35 cellular contexts compared by ENCODE assay signal in the genomic region with DNA sequence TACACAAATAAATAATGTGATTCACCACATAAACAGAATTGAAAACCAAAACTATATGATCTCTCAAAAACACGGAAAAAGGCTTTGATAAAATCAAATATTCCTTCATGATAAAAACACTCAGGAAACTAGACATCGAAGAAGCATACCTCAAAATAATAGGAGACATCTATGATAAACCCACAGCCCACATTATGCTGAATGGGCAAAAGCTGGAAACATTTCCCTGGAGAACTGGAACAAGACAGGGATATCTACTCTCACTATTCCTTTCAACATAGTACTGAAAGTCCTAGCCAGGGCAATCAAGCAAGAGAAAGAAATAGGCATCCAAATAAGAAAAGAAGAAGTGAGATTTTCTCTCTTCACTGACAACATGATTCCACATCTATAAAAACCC.
"Had no signal": no experiment of that assay in that cellular context is flagged by ENCODE, and none has a peak within 500 bp of the region (broad histone marks: within the 10 kb centered on the region; RNA-seq: fewer than 3 reads in every experiment).

No MANE protein-coding gene starts in this region.

- H3K27me3 ChIP-seq: MG63 had no signal

- H3K4me3 ChIP-seq: MG63 had no signal

- H3K36me3 ChIP-seq: MG63 had no signal

- H3K9me3 ChIP-seq: MG63 had no signal

- DNase-seq: MG63, MM.1S, MV-4-11, NCI-H1048, NCI-H1092, NCI-H1092 treated with DMSO at 0.1 percent for 48 hours, NCI-H1105, NCI-H1105 treated with DMSO at 0.1 percent for 48 hours, NCI-H1417, NCI-H1417 treated with DMSO at 0.1 percent for 48 hours, NCI-H1436, NCI-H1436 treated with DMSO at 0.1 percent for 48 hours, NCI-H146, NCI-H1694, NCI-H1694 treated with DMSO at 0.1 percent for 48 hours, NCI-H187, NCI-H187 treated with DMSO at 0.1 percent for 48 hours, NCI-H1930, NCI-H2029, NCI-H2029 treated with DMSO at 0.1 percent for 48 hours, NCI-H2081, NCI-H2081 treated with DMSO at 0.1 percent for 48 hours, NCI-H2107, NCI-H2171, NCI-H2171 treated with DMSO at 0.1 percent for 48 hours, NCI-H2227 treated with DMSO at 0.1 percent for 48 hours, NCI-H226, NCI-H345, NCI-H446, NCI-H446 treated with DMSO at 0.1 percent for 48 hours, NCI-H510A, NCI-H510A treated with DMSO at 0.1 percent for 48 hours, NCI-H524, NCI-H524 treated with DMSO at 0.1 percent for 48 hours, NCI-H526 had no signal
